In genomic region chr4:1012031-1012739, GRCh38 we compare ENCODE assay signal across 8 cellular contexts. TPM values are rescaled to one million over a fixed set of nuclear protein-coding genes. Genes with fewer than 3 reads are reported as not detected.
A peak's percentile ranks its signal among the peaks of the same experiment; 100 is the strongest.
DNase-seq lines count a peak whose midpoint lies in the region; ATAC-seq and TF ChIP-seq lines count a peak whose summit lies in the region.

No MANE protein-coding gene starts in this region.

- no peaks in the 10 kb centered on the region for H3K36me3 Mint-ChIP-seq in activated naive CD8-positive, alpha-beta T cell treated with anti-CD3 and anti-CD28 coated beads for 36 hours

- H3K9me3 ChIP-seq in PC-9 (ENCODE audit: insufficient read depth, low read depth) = no peaks in the 10 kb centered on the region

- H3K79me2 ChIP-seq in PC-9 (ENCODE audit: low read depth) = no peaks in the 10 kb centered on the region; the same call in 1 of the 2 replicates

- H4K20me1 ChIP-seq in PC-9 (ENCODE audit: insufficient read depth) = peaks cover 2% of the 10 kb centered on the region; the same call in 1 of the 2 replicates

- H3K27me3 Mint-ChIP-seq in activated naive CD8-positive, alpha-beta T cell treated with anti-CD3 and anti-CD28 coated beads for 36 hours = peaks cover 18% of the 10 kb centered on the region

- no peak for ATAC-seq in HG02678 (IDR thresholded peaks at IDR 0.05; ENCODE audit: unreplicated experiment)

- H3K27me3 ChIP-seq in PC-9 (ENCODE audit: insufficient read depth, low read depth) = peaks cover 11% of the 10 kb centered on the region; the same call in 1 of the 2 replicates

- peak overlapping the region; percentile 86 for H2AFZ ChIP-seq in PC-9

- peak overlapping the region; percentile 86 for H3K4me2 ChIP-seq in PC-9

- no TSS peak for BruUV-seq in PC-9 (replicated peaks; lab: Mats Ljungman, UMichigan)

- H3K27ac ChIP-seq in PC-9 = no peak overlapping the region

- H3K4me1 ChIP-seq in PC-9 (replicated peaks; ENCODE audit: insufficient read depth) = peaks cover 5% of the 10 kb centered on the region; the same call in 1 of the 2 replicates

- DNase-seq in ELR (ENCODE audit: low read depth) (peak; percentile 40), PC-9 (peak; percentile 57 to 58), islet precursor cell (peak; percentile 88), NCI-H1048 (lab: John Stamatoyannopoulos, UW) (no peak), mesenteric fat pad (ENCODE audit: low spot score) (no peak)
- DNase-seq in activated naive CD8-positive, alpha-beta T cell treated with anti-CD3 and anti-CD28 coated beads for 36 hours = peak; percentile 41
- DNase-seq in stimulated activated CD8-positive, alpha-beta memory T cell treated with anti-CD3 and anti-CD28 coated beads, Interleukin-15, amount 100 ng/mL, for 4 hours (ENCODE audit: low read depth in 2 of 2) = peak; percentile 11 to 23

- intact Hi-C loops in PC-9 (cut with micrococcal nuclease; ENCODE audit: unreplicated experiment) = loop anchor here (5.0 kb wide), 2 partner anchors 235 to 335 kb away; partner anchors contain the start of genes CTBP1 and UVSSA

- no peaks in the 10 kb centered on the region for H3K9me3 Mint-ChIP-seq in activated naive CD8-positive, alpha-beta T cell treated with anti-CD3 and anti-CD28 coated beads for 36 hours

- peak overlapping the region; percentile 69 for H3K4me3 Mint-ChIP-seq in activated naive CD8-positive, alpha-beta T cell treated with anti-CD3 and anti-CD28 coated beads for 36 hours

- no peak overlapping the region for H3K27ac Mint-ChIP-seq in activated naive CD8-positive, alpha-beta T cell treated with anti-CD3 and anti-CD28 coated beads for 36 hours

- H3F3A ChIP-seq in PC-9 (ENCODE audit: insufficient read depth, low read depth) = peaks cover 25% of the 10 kb centered on the region; the same call in 1 of the 2 replicates

- CTCF ChIA-PET in PC-9 (lab: Charles Lee) = no interaction called here

- H3K9me2 ChIP-seq in PC-9 (ENCODE audit: insufficient read depth) = no peaks in the 10 kb centered on the region

- peaks cover 10% of the 10 kb centered on the region for H3K4me1 Mint-ChIP-seq in activated naive CD8-positive, alpha-beta T cell treated with anti-CD3 and anti-CD28 coated beads for 36 hours

- POLR2A ChIA-PET in PC-9 (lab: Charles Lee; ENCODE audit: unreplicated experiment) = no interaction called here

- H3K36me3 ChIP-seq in PC-9 (ENCODE audit: low read depth) = no peaks in the 10 kb centered on the region

- peak overlapping the region; percentile 68 for H3K4me3 ChIP-seq in PC-9

- TF ChIP-seq CTCF in PC-9 (conservative IDR thresholded peaks at IDR 0.05) = no peak

RNA-seq across cellular contexts. Expression of gene FGFRL1, which starts 0.8 kb away (rescaled TPM):
- total RNA-seq in PC-9 (2021) = 59.5 and 61.6 TPM in 2 replicates
- total RNA-seq in activated naive CD8-positive, alpha-beta T cell treated with anti-CD3 and anti-CD28 coated beads for 36 hours = 10 to 100 TPM; 17.0 to 17.2 TPM
- total RNA-seq in mesenteric fat pad = 54.1 TPM

RNA-seq across cellular contexts. Expression of gene SLC26A1, which starts 19.0 kb away (rescaled TPM):
- total RNA-seq in PC-9 (2021) = 0.53 and 1.3 TPM in 2 replicates
- under 1 TPM; 0.20 to 0.21 TPM for total RNA-seq in activated naive CD8-positive, alpha-beta T cell treated with anti-CD3 and anti-CD28 coated beads for 36 hours
- 0.22 TPM for total RNA-seq in mesenteric fat pad

RNA-seq across cellular contexts. Expression of gene IDUA, which starts 25.3 kb away (rescaled TPM):
- total RNA-seq in PC-9 (2021) (46.6 and 74.7 TPM in 2 replicates), mesenteric fat pad (34.7 TPM)
- 1 to 10 TPM; 6.6 to 7.1 TPM for total RNA-seq in activated naive CD8-positive, alpha-beta T cell treated with anti-CD3 and anti-CD28 coated beads for 36 hours

RNA-seq across cellular contexts. Expression of gene DGKQ, which starts 38.8 kb away (rescaled TPM):
- 11.5 and 16.9 TPM in 2 replicates for total RNA-seq in PC-9 (2021)
- 10 to 100 TPM; 12.5 to 14.0 TPM for total RNA-seq in activated naive CD8-positive, alpha-beta T cell treated with anti-CD3 and anti-CD28 coated beads for 36 hours
- total RNA-seq in mesenteric fat pad = 10.1 TPM

Comparison
In these comparisons a context has a peak if more than half of its experiments do, and no peak if none do; other contexts are left out.
1. DNase-seq: peak in ELR (single experiment), PC-9 (2 of 2), activated naive CD8-positive, alpha-beta T cell treated with anti-CD3 and anti-CD28 coated beads for 36 hours (single experiment), islet precursor cell (single experiment) and stimulated activated CD8-positive, alpha-beta memory T cell treated with anti-CD3 and anti-CD28 coated beads, Interleukin-15, amount 100 ng/mL, for 4 hours (2 of 2); none in NCI-H1048 (single experiment) and mesenteric fat pad (single experiment).